8 cellular contexts compared by ENCODE assay signal in genomic region chr5:150436141-150436680, GRCh38. TPM values are rescaled to one million over a fixed set of nuclear protein-coding genes. Genes with fewer than 3 reads are reported as not detected.
DNase-seq lines count a peak whose midpoint lies in the region; ATAC-seq and TF ChIP-seq lines count a peak whose summit lies in the region.

No MANE protein-coding gene starts in this region.

- H3K36me3 ChIP-seq in lower lobe of right lung: no peaks in the 10 kb centered on the region

- peaks cover 5% of the 10 kb centered on the region for H3K4me1 ChIP-seq in lower lobe of right lung

- no peaks in the 10 kb centered on the region for H3K27me3 ChIP-seq in lower lobe of right lung (ENCODE audit: low read depth)

- intact Hi-C loops in lower lobe of right lung (cut with DNase I): no loop called here

- peak; percentile 94 for DNase-seq in CD1c-positive myeloid dendritic cell (ENCODE audit: extremely low spot score)
- DNase-seq in NCI-H526 (lab: John Stamatoyannopoulos, UW): peak; percentile 63 to 94
- peak; percentile 92 to 94 for DNase-seq in activated CD4-positive, alpha-beta T cell treated with anti-CD3 and anti-CD28 coated beads for 4 hours
- peak; percentile 86 for DNase-seq in coronary artery (ENCODE audit: low spot score)
- DNase-seq in lower lobe of right lung: peak; percentile 93
- DNase-seq in stimulated activated CD4-positive, alpha-beta T cell treated with anti-CD3 and anti-CD28 coated beads, TNF-alpha, amount 100 ng/mL, for 48 hours (ENCODE audit: low read depth in 3 of 3): peak; percentile 83 to 92 (median 87)

- peak; percentile 98 for ATAC-seq in GM19395 (IDR thresholded peaks at IDR 0.05; ENCODE audit: unreplicated experiment)
- peak; percentile 85 for ATAC-seq in HG03469 (IDR thresholded peaks at IDR 0.05; ENCODE audit: unreplicated experiment)
- ATAC-seq in lower lobe of right lung: peak; percentile 95 to 96

- H3K27ac ChIP-seq in coronary artery (no peak overlapping the region), lower lobe of right lung (no peak overlapping the region)

- no peak overlapping the region for H3K4me3 ChIP-seq in coronary artery
- no peak overlapping the region for H3K4me3 ChIP-seq in lower lobe of right lung

- TF ChIP-seq CTCF in coronary artery (IDR thresholded peaks at IDR 0.05): peak; percentile 86
- TF ChIP-seq CTCF in lower lobe of right lung (IDR thresholded peaks at IDR 0.05): peak; percentile 91

- H3K9me3 ChIP-seq in lower lobe of right lung: no peaks in the 10 kb centered on the region

RNA-seq across cellular contexts. Expression of gene RPS14, which starts 13.3 kb away (rescaled TPM):
- total RNA-seq in lower lobe of right lung: 1,651 TPM

RNA-seq across cellular contexts. Expression of gene CD74, which starts 23.5 kb away (rescaled TPM):
- total RNA-seq in lower lobe of right lung: 4,221 TPM
